Comparison of ENCODE assay signal across 1 cellular context in the genomic region with DNA sequence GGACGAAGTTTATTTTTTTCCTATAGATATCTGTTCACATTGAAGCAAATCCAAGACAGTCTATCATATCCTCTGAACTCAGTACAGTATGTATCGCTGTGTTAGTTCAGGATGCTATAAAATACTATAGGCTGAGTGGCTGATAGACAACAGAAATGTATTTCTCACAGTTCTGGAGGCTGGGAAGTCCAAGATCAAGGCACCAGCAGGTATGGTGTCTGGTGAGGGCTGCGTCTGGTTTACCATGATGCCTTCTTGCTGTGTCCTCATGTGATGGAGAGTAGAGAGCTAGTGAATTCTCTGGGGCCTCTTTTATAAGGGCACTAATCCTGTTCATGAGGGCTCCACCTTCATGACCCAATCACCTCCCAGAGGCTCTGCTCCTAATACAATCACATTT.
TF ChIP-seq lines count a peak whose summit lies in the region.

No MANE protein-coding gene starts in this region.

TF ChIP-seq in HepG2, 621 proteins besides CTCF, POLR2A, EP300 and RAD21 (continued from another document):
- TF ChIP-seq ZNF670 (CRISPR knock-in tag; IDR thresholded peaks at IDR 0.05; ENCODE audit: borderline replicate concordance) (0 out of 2 replicates have a peak, but pooled peaks have one; percentile 3), KDM5A (IDR thresholded peaks at IDR 0.05; ENCODE audit: borderline replicate concordance, low read length) (no peak), ZNF564 (CRISPR knock-in tag; IDR thresholded peaks at IDR 0.05) (peak; percentile 97)
